In the genomic region with DNA sequence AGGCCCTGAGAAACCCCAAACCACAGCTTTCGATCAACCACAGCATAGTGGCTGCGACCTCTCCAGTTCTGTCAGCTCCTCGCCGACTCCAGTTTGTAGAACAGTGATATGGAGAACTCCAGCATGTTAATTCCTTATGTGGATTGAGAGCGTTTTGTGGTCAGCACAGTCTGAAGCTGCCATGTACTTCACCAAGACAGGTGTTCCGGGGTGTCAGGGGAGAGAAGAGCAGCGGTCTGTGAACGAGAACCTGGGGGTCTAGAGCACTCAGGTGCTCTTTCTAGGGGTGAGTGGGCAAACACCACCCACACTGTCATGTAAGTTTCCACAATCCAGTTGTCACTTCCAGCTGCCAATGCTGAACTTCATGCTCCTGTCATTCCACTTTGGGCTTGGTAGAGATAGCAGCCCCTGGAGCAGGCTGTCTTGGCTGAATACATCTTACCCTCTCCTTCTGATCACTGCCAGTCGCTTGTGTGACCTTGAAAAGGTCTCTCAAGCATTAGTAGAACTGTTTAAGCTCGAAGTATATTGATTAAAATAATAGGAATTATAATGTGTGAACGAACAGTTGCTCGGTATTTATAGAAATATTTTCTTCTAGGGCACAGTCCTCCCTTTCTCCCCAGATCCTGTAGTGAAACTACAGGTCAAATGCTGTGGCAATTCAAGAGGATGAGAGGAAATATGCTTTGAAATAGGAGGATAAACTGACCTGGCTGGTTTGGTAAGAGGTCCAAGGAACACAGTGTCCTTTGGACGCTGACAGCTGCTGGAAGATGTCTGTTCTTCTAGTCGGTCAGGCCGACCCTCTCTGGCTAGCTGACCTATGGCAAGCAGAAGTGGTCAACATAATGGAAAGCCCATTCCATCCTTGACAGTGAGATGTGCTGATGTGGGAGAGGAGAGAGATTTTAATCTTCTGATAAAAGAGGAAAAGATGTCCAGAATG, we compare ENCODE assay signal across 1 cellular context.
TF ChIP-seq lines count a peak whose summit lies in the region.

No MANE protein-coding gene starts in this region.

TF ChIP-seq in K562, 482 proteins besides CTCF, POLR2A, EP300 and RAD21:
- TF ChIP-seq ETS2 (tag; IDR thresholded peaks at IDR 0.05; ENCODE audit: borderline replicate concordance, poor library complexity, severe bottlenecking) (no peak), ZNF133 (CRISPR knock-in tag; IDR thresholded peaks at IDR 0.05) (no peak), TAF15 (IDR thresholded peaks at IDR 0.05; ENCODE audit: low read depth, low read length) (no peak), FOSL1 (tag; conservative IDR thresholded peaks at IDR 0.05) (no peak), HNRNPL (IDR thresholded peaks at IDR 0.05; ENCODE audit: low read depth, low read length) (no peak), DIDO1 (tag; IDR thresholded peaks at IDR 0.05; ENCODE audit: low read depth) (no peak), SOX6 (IDR thresholded peaks at IDR 0.05) (no peak), CC2D1A (IDR thresholded peaks at IDR 0.05) (no peak), ATF7 (IDR thresholded peaks at IDR 0.05) (no peak), CBX8 (IDR thresholded peaks at IDR 0.05; ENCODE audit: borderline replicate concordance, extremely low read depth, low read depth, low read length, poor library complexity, severe bottlenecking) (no peak), SMARCE1 (IDR thresholded peaks at IDR 0.05) (no peak), FOXK2 (conservative IDR thresholded peaks at IDR 0.05 in 1 of 2, IDR thresholded peaks at IDR 0.05 in 1 of 2; ENCODE audit: low read depth in 2 of 2) (no peak)
- TF ChIP-seq, protein P1, sequence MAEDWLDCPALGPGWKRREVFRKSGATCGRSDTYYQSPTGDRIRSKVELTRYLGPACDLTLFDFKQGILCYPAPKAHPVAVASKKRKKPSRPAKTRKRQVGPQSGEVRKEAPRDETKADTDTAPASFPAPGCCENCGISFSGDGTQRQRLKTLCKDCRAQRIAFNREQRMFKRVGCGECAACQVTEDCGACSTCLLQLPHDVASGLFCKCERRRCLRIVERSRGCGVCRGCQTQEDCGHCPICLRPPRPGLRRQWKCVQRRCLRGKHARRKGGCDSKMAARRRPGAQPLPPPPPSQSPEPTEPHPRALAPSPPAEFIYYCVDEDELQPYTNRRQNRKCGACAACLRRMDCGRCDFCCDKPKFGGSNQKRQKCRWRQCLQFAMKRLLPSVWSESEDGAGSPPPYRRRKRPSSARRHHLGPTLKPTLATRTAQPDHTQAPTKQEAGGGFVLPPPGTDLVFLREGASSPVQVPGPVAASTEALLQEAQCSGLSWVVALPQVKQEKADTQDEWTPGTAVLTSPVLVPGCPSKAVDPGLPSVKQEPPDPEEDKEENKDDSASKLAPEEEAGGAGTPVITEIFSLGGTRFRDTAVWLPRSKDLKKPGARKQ (CRISPR knock-in tag; IDR thresholded peaks at IDR 0.05) = no peak
- TF ChIP-seq, protein P2, sequence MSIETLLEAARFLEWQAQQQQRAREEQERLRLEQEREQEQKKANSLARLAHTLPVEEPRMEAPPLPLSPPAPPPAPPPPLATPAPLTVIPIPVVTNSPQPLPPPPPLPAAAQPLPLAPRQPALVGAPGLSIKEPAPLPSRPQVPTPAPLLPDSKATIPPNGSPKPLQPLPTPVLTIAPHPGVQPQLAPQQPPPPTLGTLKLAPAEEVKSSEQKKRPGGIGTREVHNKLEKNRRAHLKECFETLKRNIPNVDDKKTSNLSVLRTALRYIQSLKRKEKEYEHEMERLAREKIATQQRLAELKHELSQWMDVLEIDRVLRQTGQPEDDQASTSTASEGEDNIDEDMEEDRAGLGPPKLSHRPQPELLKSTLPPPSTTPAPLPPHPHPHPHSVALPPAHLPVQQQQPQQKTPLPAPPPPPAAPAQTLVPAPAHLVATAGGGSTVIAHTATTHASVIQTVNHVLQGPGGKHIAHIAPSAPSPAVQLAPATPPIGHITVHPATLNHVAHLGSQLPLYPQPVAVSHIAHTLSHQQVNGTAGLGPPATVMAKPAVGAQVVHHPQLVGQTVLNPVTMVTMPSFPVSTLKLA (conservative IDR thresholded peaks at IDR 0.05) = no peak
- TF ChIP-seq, protein P3, sequence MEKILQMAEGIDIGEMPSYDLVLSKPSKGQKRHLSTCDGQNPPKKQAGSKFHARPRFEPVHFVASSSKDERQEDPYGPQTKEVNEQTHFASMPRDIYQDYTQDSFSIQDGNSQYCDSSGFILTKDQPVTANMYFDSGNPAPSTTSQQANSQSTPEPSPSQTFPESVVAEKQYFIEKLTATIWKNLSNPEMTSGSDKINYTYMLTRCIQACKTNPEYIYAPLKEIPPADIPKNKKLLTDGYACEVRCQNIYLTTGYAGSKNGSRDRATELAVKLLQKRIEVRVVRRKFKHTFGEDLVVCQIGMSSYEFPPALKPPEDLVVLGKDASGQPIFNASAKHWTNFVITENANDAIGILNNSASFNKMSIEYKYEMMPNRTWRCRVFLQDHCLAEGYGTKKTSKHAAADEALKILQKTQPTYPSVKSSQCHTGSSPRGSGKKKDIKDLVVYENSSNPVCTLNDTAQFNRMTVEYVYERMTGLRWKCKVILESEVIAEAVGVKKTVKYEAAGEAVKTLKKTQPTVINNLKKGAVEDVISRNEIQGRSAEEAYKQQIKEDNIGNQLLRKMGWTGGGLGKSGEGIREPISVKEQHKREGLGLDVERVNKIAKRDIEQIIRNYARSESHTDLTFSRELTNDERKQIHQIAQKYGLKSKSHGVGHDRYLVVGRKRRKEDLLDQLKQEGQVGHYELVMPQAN (IDR thresholded peaks at IDR 0.05; ENCODE audit: borderline replicate concordance) = no peak
- TF ChIP-seq, protein P4, sequence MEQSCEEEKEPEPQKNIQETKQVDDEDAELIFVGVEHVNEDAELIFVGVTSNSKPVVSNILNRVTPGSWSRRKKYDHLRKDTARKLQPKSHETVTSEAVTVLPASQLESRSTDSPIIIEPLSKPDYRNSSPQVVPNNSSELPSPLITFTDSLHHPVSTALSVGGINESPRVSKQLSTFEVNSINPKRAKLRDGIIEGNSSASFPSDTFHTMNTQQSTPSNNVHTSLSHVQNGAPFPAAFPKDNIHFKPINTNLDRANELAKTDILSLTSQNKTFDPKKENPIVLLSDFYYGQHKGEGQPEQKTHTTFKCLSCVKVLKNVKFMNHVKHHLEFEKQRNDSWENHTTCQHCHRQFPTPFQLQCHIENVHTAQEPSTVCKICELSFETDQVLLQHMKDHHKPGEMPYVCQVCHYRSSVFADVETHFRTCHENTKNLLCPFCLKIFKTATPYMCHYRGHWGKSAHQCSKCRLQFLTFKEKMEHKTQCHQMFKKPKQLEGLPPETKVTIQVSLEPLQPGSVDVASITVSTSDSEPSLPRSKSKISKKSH (CRISPR knock-in tag; IDR thresholded peaks at IDR 0.05) = no peak
- TF ChIP-seq, protein P5, sequence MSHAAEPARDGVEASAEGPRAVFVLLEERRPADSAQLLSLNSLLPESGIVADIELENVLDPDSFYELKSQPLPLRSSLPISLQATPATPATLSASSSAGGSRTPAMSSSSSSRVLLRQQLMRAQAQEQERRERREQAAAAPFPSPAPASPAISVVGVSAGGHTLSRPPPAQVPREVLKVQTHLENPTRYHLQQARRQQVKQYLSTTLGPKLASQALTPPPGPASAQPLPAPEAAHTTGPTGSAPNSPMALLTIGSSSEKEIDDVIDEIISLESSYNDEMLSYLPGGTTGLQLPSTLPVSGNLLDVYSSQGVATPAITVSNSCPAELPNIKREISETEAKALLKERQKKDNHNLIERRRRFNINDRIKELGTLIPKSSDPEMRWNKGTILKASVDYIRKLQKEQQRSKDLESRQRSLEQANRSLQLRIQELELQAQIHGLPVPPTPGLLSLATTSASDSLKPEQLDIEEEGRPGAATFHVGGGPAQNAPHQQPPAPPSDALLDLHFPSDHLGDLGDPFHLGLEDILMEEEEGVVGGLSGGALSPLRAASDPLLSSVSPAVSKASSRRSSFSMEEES (CRISPR knock-in tag; IDR thresholded peaks at IDR 0.05) = no peak
- TF ChIP-seq, protein P6, sequence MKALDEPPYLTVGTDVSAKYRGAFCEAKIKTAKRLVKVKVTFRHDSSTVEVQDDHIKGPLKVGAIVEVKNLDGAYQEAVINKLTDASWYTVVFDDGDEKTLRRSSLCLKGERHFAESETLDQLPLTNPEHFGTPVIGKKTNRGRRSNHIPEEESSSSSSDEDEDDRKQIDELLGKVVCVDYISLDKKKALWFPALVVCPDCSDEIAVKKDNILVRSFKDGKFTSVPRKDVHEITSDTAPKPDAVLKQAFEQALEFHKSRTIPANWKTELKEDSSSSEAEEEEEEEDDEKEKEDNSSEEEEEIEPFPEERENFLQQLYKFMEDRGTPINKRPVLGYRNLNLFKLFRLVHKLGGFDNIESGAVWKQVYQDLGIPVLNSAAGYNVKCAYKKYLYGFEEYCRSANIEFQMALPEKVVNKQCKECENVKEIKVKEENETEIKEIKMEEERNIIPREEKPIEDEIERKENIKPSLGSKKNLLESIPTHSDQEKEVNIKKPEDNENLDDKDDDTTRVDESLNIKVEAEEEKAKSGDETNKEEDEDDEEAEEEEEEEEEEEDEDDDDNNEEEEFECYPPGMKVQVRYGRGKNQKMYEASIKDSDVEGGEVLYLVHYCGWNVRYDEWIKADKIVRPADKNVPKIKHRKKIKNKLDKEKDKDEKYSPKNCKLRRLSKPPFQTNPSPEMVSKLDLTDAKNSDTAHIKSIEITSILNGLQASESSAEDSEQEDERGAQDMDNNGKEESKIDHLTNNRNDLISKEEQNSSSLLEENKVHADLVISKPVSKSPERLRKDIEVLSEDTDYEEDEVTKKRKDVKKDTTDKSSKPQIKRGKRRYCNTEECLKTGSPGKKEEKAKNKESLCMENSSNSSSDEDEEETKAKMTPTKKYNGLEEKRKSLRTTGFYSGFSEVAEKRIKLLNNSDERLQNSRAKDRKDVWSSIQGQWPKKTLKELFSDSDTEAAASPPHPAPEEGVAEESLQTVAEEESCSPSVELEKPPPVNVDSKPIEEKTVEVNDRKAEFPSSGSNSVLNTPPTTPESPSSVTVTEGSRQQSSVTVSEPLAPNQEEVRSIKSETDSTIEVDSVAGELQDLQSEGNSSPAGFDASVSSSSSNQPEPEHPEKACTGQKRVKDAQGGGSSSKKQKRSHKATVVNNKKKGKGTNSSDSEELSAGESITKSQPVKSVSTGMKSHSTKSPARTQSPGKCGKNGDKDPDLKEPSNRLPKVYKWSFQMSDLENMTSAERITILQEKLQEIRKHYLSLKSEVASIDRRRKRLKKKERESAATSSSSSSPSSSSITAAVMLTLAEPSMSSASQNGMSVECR (CRISPR knock-in tag; IDR thresholded peaks at IDR 0.05) = no peak
- TF ChIP-seq, protein P7, sequence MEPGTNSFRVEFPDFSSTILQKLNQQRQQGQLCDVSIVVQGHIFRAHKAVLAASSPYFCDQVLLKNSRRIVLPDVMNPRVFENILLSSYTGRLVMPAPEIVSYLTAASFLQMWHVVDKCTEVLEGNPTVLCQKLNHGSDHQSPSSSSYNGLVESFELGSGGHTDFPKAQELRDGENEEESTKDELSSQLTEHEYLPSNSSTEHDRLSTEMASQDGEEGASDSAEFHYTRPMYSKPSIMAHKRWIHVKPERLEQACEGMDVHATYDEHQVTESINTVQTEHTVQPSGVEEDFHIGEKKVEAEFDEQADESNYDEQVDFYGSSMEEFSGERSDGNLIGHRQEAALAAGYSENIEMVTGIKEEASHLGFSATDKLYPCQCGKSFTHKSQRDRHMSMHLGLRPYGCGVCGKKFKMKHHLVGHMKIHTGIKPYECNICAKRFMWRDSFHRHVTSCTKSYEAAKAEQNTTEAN (CRISPR knock-in tag; IDR thresholded peaks at IDR 0.05) = no peak
